Comparison of ENCODE assay signal across 2 cellular contexts in genomic region chr10:67977246-67977645, GRCh38.
TF ChIP-seq lines count a peak whose summit lies in the region.

No MANE protein-coding gene starts in this region.

TF ChIP-seq in GM23338, 12 proteins besides CTCF, POLR2A, EP300 and RAD21:
- TF ChIP-seq EZH2 (IDR thresholded peaks at IDR 0.05; ENCODE audit: low read depth, unreplicated experiment), result no peak
- TF ChIP-seq ZNF114 (CRISPR knock-in tag; IDR thresholded peaks at IDR 0.05), result no peak
- no peak for TF ChIP-seq ZNF331 (CRISPR knock-in tag; IDR thresholded peaks at IDR 0.05; ENCODE audit: low read depth)
- TF ChIP-seq JUNB (IDR thresholded peaks at IDR 0.05; ENCODE audit: unreplicated experiment), result no peak
- no peak for TF ChIP-seq REST (IDR thresholded peaks at IDR 0.05; ENCODE audit: unreplicated experiment)
- no peak for TF ChIP-seq ZNF462 (CRISPR knock-in tag; IDR thresholded peaks at IDR 0.05)
- no peak for TF ChIP-seq ETS1 (IDR thresholded peaks at IDR 0.05)
- no peak for TF ChIP-seq EZH2phosphoT487 (IDR thresholded peaks at IDR 0.05; ENCODE audit: unreplicated experiment)
- TF ChIP-seq NANOG (IDR thresholded peaks at IDR 0.05; ENCODE audit: borderline replicate concordance), result no peak
- TF ChIP-seq STAT1 (IDR thresholded peaks at IDR 0.05; ENCODE audit: unreplicated experiment), result no peak
- TF ChIP-seq CREB1 (CRISPR knock-in tag; IDR thresholded peaks at IDR 0.05; ENCODE audit: low read depth), result no peak
- TF ChIP-seq POLR2AphosphoS5 (IDR thresholded peaks at IDR 0.05; ENCODE audit: low read depth), result no peak
TF ChIP-seq in GM23338: peak in this region for 0.

TF ChIP-seq in H1, 55 proteins besides CTCF, POLR2A, EP300 and RAD21:
- TF ChIP-seq TBP (IDR thresholded peaks at IDR 0.05; ENCODE audit: low read depth, low read length) (no peak), POLR2AphosphoS5 (IDR thresholded peaks at IDR 0.05; ENCODE audit: low read depth, low read length) (no peak), BCL11A (IDR thresholded peaks at IDR 0.05; ENCODE audit: low read depth in 2 of 2, low read length in 2 of 2) (no peak)
